Comparison of ENCODE assay signal across 8 cellular contexts in the genomic region with DNA sequence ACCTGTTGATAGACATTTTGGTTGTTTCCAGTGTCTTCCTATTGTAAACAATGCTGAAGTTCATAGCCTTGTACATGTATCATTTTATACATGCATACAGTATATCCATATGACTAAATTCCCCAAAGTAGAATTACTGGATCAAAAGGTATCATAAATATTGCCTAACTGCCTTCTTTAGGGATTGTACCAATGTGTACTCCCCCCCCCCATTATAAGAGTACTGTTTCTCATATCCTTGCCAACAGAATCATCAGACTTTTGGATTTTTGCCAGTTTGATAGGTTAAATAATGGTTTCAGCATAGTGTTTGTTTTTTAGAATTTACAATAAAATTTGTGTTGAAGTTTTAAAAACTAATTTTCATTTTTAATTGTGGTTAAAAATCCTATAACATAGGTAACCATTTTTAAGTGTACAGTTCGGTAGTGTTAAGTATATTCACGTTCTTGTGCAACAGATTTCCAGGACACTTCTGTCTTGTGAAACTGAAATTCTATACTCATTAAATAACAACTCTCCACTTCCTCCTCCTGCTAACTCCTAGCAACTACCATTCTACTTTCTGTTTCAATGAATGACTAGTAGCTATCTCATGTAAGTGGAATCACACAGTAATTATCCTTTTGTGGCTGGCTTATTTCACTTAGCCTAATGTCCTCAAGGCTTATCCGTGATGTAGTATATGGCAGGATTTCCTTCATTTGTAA. TPM values are rescaled to one million over a fixed set of nuclear protein-coding genes. Genes with fewer than 3 reads are reported as not detected.
DNase-seq lines count a peak whose midpoint lies in the region; ATAC-seq and TF ChIP-seq lines count a peak whose summit lies in the region.

No MANE protein-coding gene starts in this region.

- H3F3A ChIP-seq in PC-3 (ENCODE audit: low read length, unreplicated experiment) = peaks cover 23% of the 10 kb centered on the region

- H3K36me3 ChIP-seq in PC-3 (ENCODE audit: low read depth, low read length) = no peaks in the 10 kb centered on the region
- H3K36me3 ChIP-seq in effector memory CD4-positive, alpha-beta T cell (ENCODE audit: control insufficient read depth, insufficient read depth, low read length) = no peaks in the 10 kb centered on the region

- H3K9ac ChIP-seq in PC-3 (ENCODE audit: low read length) = no peak overlapping the region

- H4K20me1 ChIP-seq in PC-3 (ENCODE audit: low read length) = no peaks in the 10 kb centered on the region

- ATAC-seq in GM21528 (IDR thresholded peaks at IDR 0.05; ENCODE audit: low FRiP score, unreplicated experiment) = peak; percentile 98
- ATAC-seq in PC-3 = peak; percentile 57

- POLR2A ChIA-PET in PC-3 (lab: Charles Lee; ENCODE audit: unreplicated experiment) = no interaction called here

- H3K4me1 ChIP-seq in PC-3 (ENCODE audit: insufficient read depth, low read length) = peaks cover 50% of the 10 kb centered on the region
- H3K4me1 ChIP-seq in effector memory CD4-positive, alpha-beta T cell (ENCODE audit: control insufficient read depth, insufficient read depth, low read length, poor library complexity, severe bottlenecking) = no peaks in the 10 kb centered on the region

- no peaks in the 10 kb centered on the region for H3K9me2 ChIP-seq in PC-3 (replicated peaks; ENCODE audit: low read length)

- H3K27me3 ChIP-seq in PC-3 (ENCODE audit: low read length) = no peaks in the 10 kb centered on the region
- no peaks in the 10 kb centered on the region for H3K27me3 ChIP-seq in effector memory CD4-positive, alpha-beta T cell (replicated peaks; ENCODE audit: control insufficient read depth, insufficient read depth, low read length, poor library complexity, severe bottlenecking)

- no peaks in the 10 kb centered on the region for H3K79me2 ChIP-seq in PC-3 (ENCODE audit: low read length)

- H3K4me3 ChIP-seq in GM12865 (ENCODE audit: low read depth, low read length) = no peak overlapping the region
- peak overlapping the region; percentile 51 for H3K4me3 ChIP-seq in PC-3 (ENCODE audit: low read length)
- H3K4me3 ChIP-seq in effector memory CD4-positive, alpha-beta T cell (ENCODE audit: insufficient read depth, low read depth, low read length, poor library complexity, severe bottlenecking) = no peak overlapping the region

- peak overlapping the region; percentile 81 for H3K27ac ChIP-seq in PC-3 (ENCODE audit: low read length)
- no peak overlapping the region for H3K27ac ChIP-seq in effector memory CD4-positive, alpha-beta T cell (ENCODE audit: insufficient read depth, low read length, poor library complexity, severe bottlenecking)

- no peaks in the 10 kb centered on the region for H3K9me3 ChIP-seq in PC-3 (ENCODE audit: low read length)
- no peaks in the 10 kb centered on the region for H3K9me3 ChIP-seq in effector memory CD4-positive, alpha-beta T cell (ENCODE audit: control insufficient read depth, low read length)

- DNase-seq in GM12865 (ENCODE audit: low read depth) = peak; percentile 75
- DNase-seq in HT-29 (ENCODE audit: low spot score) = peak; percentile 80
- DNase-seq in PC-3 = peak; percentile 87
- DNase-seq in foreskin melanocyte = peak; percentile 71
- DNase-seq in activated gamma-delta T cell (lab: John Stamatoyannopoulos, UW) = no peak
- no peak for DNase-seq in effector memory CD4-positive, alpha-beta T cell
- DNase-seq in activated CD4-positive, CD25-positive, alpha-beta regulatory T cell treated with anti-CD3 and anti-CD28 coated beads, Interleukin-2, amount 50 U/mL, for 72 hours = no peak

- TF ChIP-seq CTCF in GM12865 (IDR thresholded peaks at IDR 0.05; ENCODE audit: insufficient read depth, low read depth, low read length, missing control alignments) (no peak), PC-3 (conservative IDR thresholded peaks at IDR 0.05; ENCODE audit: low read depth, low read length) (no peak)

- peak overlapping the region; percentile 80 for H3K4me2 ChIP-seq in PC-3 (ENCODE audit: low read length)

- peak overlapping the region; percentile 5; the same call in 1 of the 2 replicates for H2AFZ ChIP-seq in PC-3 (ENCODE audit: low read length)

- intact Hi-C loops in PC-3 (cut with micrococcal nuclease) = no loop called here

- no TSS peak for BruUV-seq in PC-3 (replicated peaks; lab: Mats Ljungman, UMichigan)

- CTCF ChIA-PET in PC-3 (lab: Charles Lee) = interaction anchor here (0.6 kb wide), 1 partner anchor 24 kb away, joined by 6 read pairs; no protein-coding TSS in a partner anchor

RNA-seq across cellular contexts. Expression of gene MAP3K13, which starts 30.8 kb away (rescaled TPM):
- total RNA-seq in HT-29 (2014; rRNA removed; shearing (Covaris generic)) = 6.6 and 9.6 TPM in 2 replicates
- 24.0 and 24.4 TPM in 2 replicates for total RNA-seq in PC-3 (2014; rRNA removed)

Comparison
In these comparisons a context has a peak if more than half of its experiments do, and no peak if none do; other contexts are left out.
1. DNase-seq: peak in GM12865 (single experiment), HT-29 (single experiment), PC-3 (single experiment) and foreskin melanocyte (single experiment); none in activated gamma-delta T cell (single experiment), effector memory CD4-positive, alpha-beta T cell (0 of 3) and activated CD4-positive, CD25-positive, alpha-beta regulatory T cell treated with anti-CD3 and anti-CD28 coated beads, Interleukin-2, amount 50 U/mL, for 72 hours (single experiment).